Comparison of ENCODE assay signal across 8 cellular contexts in genomic region chr1:156295391-156295947, GRCh38. TPM values are rescaled to one million over a fixed set of nuclear protein-coding genes. Genes with fewer than 3 reads are reported as not detected.
DNase-seq lines count a peak whose midpoint lies in the region; ATAC-seq and TF ChIP-seq lines count a peak whose summit lies in the region.

Gene GLMP, minus strand, starts transcription at chr1:156295679. Its CDS starts 34 bp downstream, at chr1:156295645.

- H4K20me1 ChIP-seq in Karpas-422 (ENCODE audit: insufficient read depth, low read depth, low read length): no peaks in the 10 kb centered on the region
- no peaks in the 10 kb centered on the region for H4K20me1 ChIP-seq in osteoblast (ENCODE audit: insufficient read depth, low read length)

- peak within 1 kb of the TSS; percentile 40 for H2AFZ ChIP-seq in Karpas-422 (ENCODE audit: low read length)
- peak within 1 kb of the TSS; percentile 93 for H2AFZ ChIP-seq in osteoblast (ENCODE audit: low read length)

- peak within 1 kb of the TSS; percentile 68 for H3K9ac ChIP-seq in Karpas-422 (ENCODE audit: low read length)

- H3K9me3 ChIP-seq in Karpas-422 (ENCODE audit: low read length) (no peaks in the 10 kb centered on the region), cardiac muscle cell (ENCODE audit: low read depth) (no peaks in the 10 kb centered on the region), osteoblast (ENCODE audit: low read depth, low read length) (no peaks in the 10 kb centered on the region), tibial nerve (no peaks in the 10 kb centered on the region)

- H3K27me3 ChIP-seq in Karpas-422 (ENCODE audit: low read length) (no peaks in the 10 kb centered on the region), cardiac muscle cell (no peaks in the 10 kb centered on the region), osteoblast (ENCODE audit: insufficient read depth, low read length) (no peaks in the 10 kb centered on the region), tibial nerve (no peaks in the 10 kb centered on the region)

- H3K4me3 ChIP-seq in GM08714 (ENCODE audit: low read length): peak within 1 kb of the TSS; percentile 64
- peak within 1 kb of the TSS; percentile 69 for H3K4me3 ChIP-seq in Karpas-422 (ENCODE audit: low read length)
- H3K4me3 ChIP-seq in cardiac muscle cell: peak within 1 kb of the TSS; percentile 57
- peak within 1 kb of the TSS; percentile 89 for H3K4me3 ChIP-seq in osteoblast (ENCODE audit: insufficient read depth, low read length)
- peak within 1 kb of the TSS; percentile 52 to 84 (median 74) for H3K4me3 ChIP-seq in tibial nerve

- TF ChIP-seq POLR2A in tibial nerve (IDR thresholded peaks at IDR 0.05): no peak

- H3K79me2 ChIP-seq in Karpas-422 (ENCODE audit: low read length) (0 out of 2 replicates have a peak, but pooled peaks cover 4% of the 10 kb centered on the region), osteoblast (ENCODE audit: insufficient read depth, low read length) (peaks cover 32% of the 10 kb centered on the region)

- H3K36me3 ChIP-seq in Karpas-422 (ENCODE audit: insufficient read depth, low read length) (no peaks in the 10 kb centered on the region), cardiac muscle cell (no peaks in the 10 kb centered on the region), osteoblast (ENCODE audit: insufficient read depth, low read length) (peaks cover 7% of the 10 kb centered on the region), tibial nerve (peaks cover 0 to 18% (median 0%) of the 10 kb centered on the region in 3 donors)

- no peak within 1 kb of the TSS for H3K27ac ChIP-seq in Karpas-422 (ENCODE audit: low read length)
- no peak within 1 kb of the TSS for H3K27ac ChIP-seq in cardiac muscle cell
- peak within 1 kb of the TSS; percentile 56 for H3K27ac ChIP-seq in osteoblast (ENCODE audit: low read depth, low read length)
- peak within 1 kb of the TSS; percentile 63 to 81 (median 70) for H3K27ac ChIP-seq in tibial nerve

- TF ChIP-seq CTCF in cardiac muscle cell (IDR thresholded peaks at IDR 0.05; ENCODE audit: low read depth, low read length): no peak
- no peak for TF ChIP-seq CTCF in osteoblast (IDR thresholded peaks at IDR 0.05; ENCODE audit: extremely low read depth, low read depth, low read length)
- no peak for TF ChIP-seq CTCF in tibial nerve (IDR thresholded peaks at IDR 0.05)

- peak in 1 of 2 donors; percentile 70 for TF ChIP-seq EP300 in tibial nerve (IDR thresholded peaks at IDR 0.05)

- H3K9me2 ChIP-seq in Karpas-422 (replicated peaks; ENCODE audit: insufficient read depth, low read length): no peaks in the 10 kb centered on the region

- H3K4me2 ChIP-seq in Karpas-422 (ENCODE audit: low read depth, low read length, poor library complexity, severe bottlenecking): peak within 1 kb of the TSS; percentile 65
- H3K4me2 ChIP-seq in osteoblast (ENCODE audit: insufficient read depth, low read length): peak within 1 kb of the TSS; percentile 86

- H3K4me1 ChIP-seq in Karpas-422 (ENCODE audit: low read length) (peaks cover 28% of the 10 kb centered on the region), cardiac muscle cell (ENCODE audit: low read depth) (no peaks in the 10 kb centered on the region), osteoblast (ENCODE audit: insufficient read depth, low read length) (peaks cover 24% of the 10 kb centered on the region), tibial nerve (peaks cover 0 to 41% (median 19%) of the 10 kb centered on the region in 4 donors)

- WGBS in tibial nerve, 2 donors: 1% methylated on average over 17 of the region's 17 CpGs

- DNase-seq in Karpas-422 (peak; percentile 85), SW480 (ENCODE audit: low spot score) (peak; percentile 41), amniotic epithelial cell (ENCODE audit: low read depth) (peak; percentile 61), cardiac muscle cell (ENCODE audit: low read depth in 1 of 2, low spot score in 1 of 2) (peak; percentile 73 to 74), osteoblast (ENCODE audit: insufficient read length, low spot score, missing footprints) (peak; percentile 94), tibial nerve (ENCODE audit: low spot score in 2 of 2) (peak; percentile 49 to 75)

- ATAC-seq in GM18511 (IDR thresholded peaks at IDR 0.05; ENCODE audit: unreplicated experiment): no peak

RNA-seq across cellular contexts. Expression of gene GLMP, which starts in this region (rescaled TPM):
- total RNA-seq in Karpas-422 (2014; rRNA removed; shearing (Covaris generic); ENCODE audit: low replicate concordance): 17.7 and 39.1 TPM in 2 replicates
- total RNA-seq in cardiac muscle cell: 54.9 and 57.7 TPM in 2 replicates
- 49.0 and 55.3 TPM in 2 replicates for polyA plus RNA-seq in cardiac muscle cell
- 118 and 137 TPM in 2 replicates for total RNA-seq in osteoblast
- total RNA-seq in tibial nerve: 10 to 100 TPM; 30.8 to 45.9 (median 42.1) TPM

Comparison
In these comparisons a context has a peak if more than half of its experiments do, and no peak if none do; other contexts are left out.
1. DNase-seq: peak in every context shown above with its lines; median percentile 94 in osteoblast; 85 in Karpas-422; 74 in cardiac muscle cell; 62 in tibial nerve; 61 in amniotic epithelial cell; 41 in SW480.
2. H3K27ac ChIP-seq: peak in osteoblast (single experiment) and tibial nerve (4 of 4); none in Karpas-422 (single experiment) and cardiac muscle cell (single experiment).
3. Peak in every context shown above with its lines, with median percentiles within 50 percentile points of each other: H3K4me3 ChIP-seq.